13 cellular contexts compared by ENCODE assay signal in the genomic region with DNA sequence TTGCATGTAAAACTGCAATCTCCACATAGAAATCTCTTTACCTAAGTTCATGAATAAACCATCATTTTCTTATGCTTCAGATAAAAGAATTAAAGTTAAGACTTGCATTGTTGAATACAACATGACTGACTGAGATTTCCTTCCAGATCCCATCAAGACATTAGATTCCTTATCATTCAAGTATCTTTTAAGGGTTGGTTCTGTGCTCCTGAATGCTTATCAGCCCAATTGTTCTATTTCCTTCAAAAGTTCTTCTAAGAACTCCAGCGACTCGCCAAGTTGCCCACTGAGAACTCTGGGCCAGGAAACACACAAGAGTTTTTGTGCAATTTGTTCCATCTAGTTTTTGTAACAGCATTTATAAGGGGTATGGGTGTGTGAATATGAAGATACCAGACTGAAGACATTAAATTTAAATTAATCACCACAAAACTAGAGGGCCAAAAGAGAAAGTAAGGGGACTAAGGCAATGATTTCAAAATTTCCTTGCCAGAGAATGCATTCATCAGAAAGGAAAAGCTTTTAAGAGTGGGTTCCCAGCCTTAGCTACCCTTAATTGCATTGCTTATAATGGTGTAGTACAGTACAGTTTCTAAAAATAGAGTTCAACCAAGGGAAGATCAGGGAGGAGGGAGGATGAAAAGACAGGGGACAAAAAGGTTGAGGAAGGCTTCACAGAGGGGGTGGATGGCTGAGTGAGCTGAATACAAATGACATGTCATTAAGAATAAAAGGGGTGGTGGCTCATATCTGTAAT.
A peak's percentile ranks its signal among the peaks of the same experiment; 100 is the strongest.
DNase-seq lines count a peak whose midpoint lies in the region; ATAC-seq and TF ChIP-seq lines count a peak whose summit lies in the region.
"Had no signal": no experiment of that assay in that cellular context is flagged by ENCODE, and none has a peak within 500 bp of the region (broad histone marks: within the 10 kb centered on the region; RNA-seq: fewer than 3 reads in every experiment).

No MANE protein-coding gene starts in this region.

- H3K9me2 ChIP-seq in GM23248 (ENCODE audit: insufficient read depth): no peaks in the 10 kb centered on the region

- H3K9ac ChIP-seq in GM23248 (no peak overlapping the region), skeletal muscle satellite cell (ENCODE audit: low read depth, low read length) (peak overlapping the region; percentile 46)

- ATAC-seq in WTC11: no peak
- ATAC-seq in left colon: no peak
- ATAC-seq: GM12878, sciatic nerve had no signal

- CTCF ChIA-PET in WTC11 (lab: Charles Lee): interaction anchor here (1.4 kb wide), 1 partner anchor 56 kb away, joined by 5 read pairs; no protein-coding TSS in a partner anchor

- no peak overlapping the region for H2AFZ ChIP-seq in GM23248

- H3K4me3 ChIP-seq in GM23248 (no peak overlapping the region), right atrium auricular region (no peak overlapping the region), skeletal muscle satellite cell (ENCODE audit: low read length) (no peak overlapping the region), foreskin fibroblast (ENCODE audit: low read depth in 1 of 2, low read length in 2 of 2) (no peak overlapping the region)
- H3K4me3 ChIP-seq: GM12878, left lung had no signal

- intact Hi-C loops in left colon (cut with DNase I, micrococcal nuclease) (no loop called here), posterior cingulate gyrus (cut with DNase I) (no loop called here)

- no peaks in the 10 kb centered on the region for H4K20me1 ChIP-seq in GM23248 (ENCODE audit: insufficient read depth)

- in situ Hi-C loops in GM23248 (cut with MboI): no loop called here

- H3K36me3 Mint-ChIP-seq in WTC11: no peaks in the 10 kb centered on the region

- H3F3A ChIP-seq in GM23248 (ENCODE audit: insufficient read depth): peaks cover 90% of the 10 kb centered on the region

- peak overlapping the region; percentile 37 for H3K27ac Mint-ChIP-seq in WTC11

- H3K27me3 Mint-ChIP-seq in WTC11 (ENCODE audit: low read depth): no peaks in the 10 kb centered on the region

- H3K36me3 ChIP-seq in GM23248 (ENCODE audit: low read depth) (no peaks in the 10 kb centered on the region), right atrium auricular region (no peaks in the 10 kb centered on the region), skeletal muscle satellite cell (ENCODE audit: insufficient read depth, low read length) (no peaks in the 10 kb centered on the region)
- H3K36me3 ChIP-seq: left lung had no signal

- WGBS in GM23248 (ENCODE audit: low coverage in 1 of 2, low lambda C conversion rate in 2 of 2, missing lambda C conversion rate in 2 of 2), 2 experiments: 97% methylated on average over 2 of the region's 2 CpGs

- H3K4me2 ChIP-seq in GM23248 (ENCODE audit: unreplicated experiment): peak overlapping the region; percentile 34
- H3K4me2 ChIP-seq in skeletal muscle satellite cell (ENCODE audit: low read length): peak overlapping the region; percentile 28

- DNase-seq in GM23248: no peak
- no peak for DNase-seq in WTC11 (ENCODE audit: low spot score)
- DNase-seq in right atrium auricular region (ENCODE audit: low spot score): no peak
- no peak for DNase-seq in left colon
- DNase-seq in posterior cingulate gyrus: no peak
- no peak for DNase-seq in foreskin fibroblast
- DNase-seq: left lung, MM.1S, NCI-H446 had no signal

- H3K27ac ChIP-seq in GM23248 (peak overlapping the region; percentile 88), right atrium auricular region (peak overlapping the region; percentile 47 to 58)
- H3K27ac ChIP-seq: RWPE1 had no signal

- H3K4me1 Mint-ChIP-seq in WTC11: peaks cover 86% of the 10 kb centered on the region

- H3K4me3 Mint-ChIP-seq in WTC11: no peak overlapping the region

- POLR2A ChIA-PET in WTC11 (lab: Charles Lee): no interaction called here

- peaks cover 99% of the 10 kb centered on the region for H3K4me1 ChIP-seq in GM23248 (ENCODE audit: insufficient read depth)
- peaks cover 0 to 100% of the 10 kb centered on the region in 2 donors for H3K4me1 ChIP-seq in right atrium auricular region
- peaks cover 97% of the 10 kb centered on the region for H3K4me1 ChIP-seq in skeletal muscle satellite cell (ENCODE audit: control insufficient read depth, insufficient read depth, low read length)

- H3K9me3 ChIP-seq in GM23248 (ENCODE audit: low read depth) (no peaks in the 10 kb centered on the region), right atrium auricular region (no peaks in the 10 kb centered on the region), skeletal muscle satellite cell (replicated peaks; ENCODE audit: low read length) (no peaks in the 10 kb centered on the region)
- H3K9me3 ChIP-seq: left lung had no signal

- TF ChIP-seq CTCF in WTC11 (IDR thresholded peaks at IDR 0.05) (no peak), right atrium auricular region (IDR thresholded peaks at IDR 0.05) (no peak), foreskin fibroblast (IDR thresholded peaks at IDR 0.05; ENCODE audit: low read depth, low read length) (no peak)

- peaks cover 100% of the 10 kb centered on the region for H3K79me2 ChIP-seq in GM23248 (ENCODE audit: insufficient read depth)

- H3K27me3 ChIP-seq in GM23248 (replicated peaks; ENCODE audit: insufficient read depth) (no peaks in the 10 kb centered on the region), right atrium auricular region (no peaks in the 10 kb centered on the region), skeletal muscle satellite cell (ENCODE audit: control insufficient read depth, insufficient read depth, low read length) (no peaks in the 10 kb centered on the region)
- H3K27me3 ChIP-seq: left lung had no signal

- no peaks in the 10 kb centered on the region for H3K9me3 Mint-ChIP-seq in WTC11

TF ChIP-seq in WTC11, 78 proteins besides CTCF, POLR2A, EP300 and RAD21 (continues in another document):
- TF ChIP-seq NR2C2 (CRISPR knock-in tag; IDR thresholded peaks at IDR 0.05): no peak
- TF ChIP-seq JUN (CRISPR knock-in tag; IDR thresholded peaks at IDR 0.05): no peak
- no peak; the same call in 1 of the 2 replicates for TF ChIP-seq ZNF263 (CRISPR knock-in tag; IDR thresholded peaks at IDR 0.05; ENCODE audit: low read depth)
- no peak for TF ChIP-seq ZNF423 (CRISPR knock-in tag; IDR thresholded peaks at IDR 0.05)
- no peak for TF ChIP-seq GRHL2 (CRISPR knock-in tag; IDR thresholded peaks at IDR 0.05; ENCODE audit: insufficient replicate concordance, severe bottlenecking)
- TF ChIP-seq, protein P1, sequence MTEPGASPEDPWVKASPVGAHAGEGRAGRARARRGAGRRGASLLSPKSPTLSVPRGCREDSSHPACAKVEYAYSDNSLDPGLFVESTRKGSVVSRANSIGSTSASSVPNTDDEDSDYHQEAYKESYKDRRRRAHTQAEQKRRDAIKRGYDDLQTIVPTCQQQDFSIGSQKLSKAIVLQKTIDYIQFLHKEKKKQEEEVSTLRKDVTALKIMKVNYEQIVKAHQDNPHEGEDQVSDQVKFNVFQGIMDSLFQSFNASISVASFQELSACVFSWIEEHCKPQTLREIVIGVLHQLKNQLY (CRISPR knock-in tag; IDR thresholded peaks at IDR 0.05): no peak
- TF ChIP-seq, protein P2, sequence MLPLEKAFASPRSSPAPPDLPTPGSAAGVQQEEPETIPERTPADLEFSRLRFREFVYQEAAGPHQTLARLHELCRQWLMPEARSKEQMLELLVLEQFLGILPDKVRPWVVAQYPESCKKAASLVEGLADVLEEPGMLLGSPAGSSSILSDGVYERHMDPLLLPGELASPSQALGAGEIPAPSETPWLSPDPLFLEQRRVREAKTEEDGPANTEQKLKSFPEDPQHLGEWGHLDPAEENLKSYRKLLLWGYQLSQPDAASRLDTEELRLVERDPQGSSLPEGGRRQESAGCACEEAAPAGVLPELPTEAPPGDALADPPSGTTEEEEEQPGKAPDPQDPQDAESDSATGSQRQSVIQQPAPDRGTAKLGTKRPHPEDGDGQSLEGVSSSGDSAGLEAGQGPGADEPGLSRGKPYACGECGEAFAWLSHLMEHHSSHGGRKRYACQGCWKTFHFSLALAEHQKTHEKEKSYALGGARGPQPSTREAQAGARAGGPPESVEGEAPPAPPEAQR (CRISPR knock-in tag; IDR thresholded peaks at IDR 0.05): no peak
- TF ChIP-seq, protein P3, sequence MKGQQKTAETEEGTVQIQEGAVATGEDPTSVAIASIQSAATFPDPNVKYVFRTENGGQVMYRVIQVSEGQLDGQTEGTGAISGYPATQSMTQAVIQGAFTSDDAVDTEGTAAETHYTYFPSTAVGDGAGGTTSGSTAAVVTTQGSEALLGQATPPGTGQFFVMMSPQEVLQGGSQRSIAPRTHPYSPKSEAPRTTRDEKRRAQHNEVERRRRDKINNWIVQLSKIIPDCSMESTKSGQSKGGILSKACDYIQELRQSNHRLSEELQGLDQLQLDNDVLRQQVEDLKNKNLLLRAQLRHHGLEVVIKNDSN (CRISPR knock-in tag; IDR thresholded peaks at IDR 0.05): no peak
- TF ChIP-seq, protein P4, sequence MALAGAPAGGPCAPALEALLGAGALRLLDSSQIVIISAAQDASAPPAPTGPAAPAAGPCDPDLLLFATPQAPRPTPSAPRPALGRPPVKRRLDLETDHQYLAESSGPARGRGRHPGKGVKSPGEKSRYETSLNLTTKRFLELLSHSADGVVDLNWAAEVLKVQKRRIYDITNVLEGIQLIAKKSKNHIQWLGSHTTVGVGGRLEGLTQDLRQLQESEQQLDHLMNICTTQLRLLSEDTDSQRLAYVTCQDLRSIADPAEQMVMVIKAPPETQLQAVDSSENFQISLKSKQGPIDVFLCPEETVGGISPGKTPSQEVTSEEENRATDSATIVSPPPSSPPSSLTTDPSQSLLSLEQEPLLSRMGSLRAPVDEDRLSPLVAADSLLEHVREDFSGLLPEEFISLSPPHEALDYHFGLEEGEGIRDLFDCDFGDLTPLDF (CRISPR knock-in tag; IDR thresholded peaks at IDR 0.05): no peak
- TF ChIP-seq FOXK1 (CRISPR knock-in tag; IDR thresholded peaks at IDR 0.05): no peak
- no peak for TF ChIP-seq SMAD3 (CRISPR knock-in tag; IDR thresholded peaks at IDR 0.05; ENCODE audit: borderline replicate concordance)
- TF ChIP-seq TCF7 (CRISPR knock-in tag; IDR thresholded peaks at IDR 0.05; ENCODE audit: low read depth): no peak
- TF ChIP-seq ETV6 (CRISPR knock-in tag; IDR thresholded peaks at IDR 0.05): no peak
